ENCODE assay signal across 9 cellular contexts in genomic region chr14:60655114-60655897, GRCh38. TPM values are rescaled to one million over a fixed set of nuclear protein-coding genes. Genes with fewer than 3 reads are reported as not detected.
DNase-seq lines count a peak whose midpoint lies in the region; ATAC-seq and TF ChIP-seq lines count a peak whose summit lies in the region.
"Had no signal": no experiment of that assay in that cellular context is flagged by ENCODE, and none has a peak within 500 bp of the region (broad histone marks: within the 10 kb centered on the region; RNA-seq: fewer than 3 reads in every experiment).

No MANE protein-coding gene starts in this region.

- H3K4me3 ChIP-seq in neural cell (ENCODE audit: low read length), result no peak overlapping the region
- H3K4me3 ChIP-seq in GM23248, result no peak overlapping the region

- TF ChIP-seq EP300 in neural cell (conservative IDR thresholded peaks at IDR 0.05; ENCODE audit: poor library complexity, severe bottlenecking), result no peak

- H3F3A ChIP-seq in neural cell (ENCODE audit: insufficient read depth, low read length, poor library complexity, severe bottlenecking) (no peaks in the 10 kb centered on the region), GM23248 (ENCODE audit: insufficient read depth) (peaks cover 28% of the 10 kb centered on the region)

- peak overlapping the region; percentile 56 for H3K4me3 Mint-ChIP-seq in chondrocyte (ENCODE audit: unreplicated experiment)

- no peak overlapping the region for H3K4me2 ChIP-seq in neural cell (ENCODE audit: low read length)
- no peak overlapping the region for H3K4me2 ChIP-seq in GM23248 (ENCODE audit: unreplicated experiment)

- H3K9me2 ChIP-seq in neural cell (ENCODE audit: insufficient read depth, low read length), result no peaks in the 10 kb centered on the region
- H3K9me2 ChIP-seq in GM23248 (ENCODE audit: insufficient read depth), result no peaks in the 10 kb centered on the region

- TF ChIP-seq POLR2A in GM18505 (IDR thresholded peaks at IDR 0.05; ENCODE audit: borderline replicate concordance, extremely low read depth, insufficient read depth, insufficient read length), result no peak

- H3K36me3 ChIP-seq in neural cell (ENCODE audit: insufficient read depth, low read length) (no peaks in the 10 kb centered on the region), GM23248 (ENCODE audit: low read depth) (no peaks in the 10 kb centered on the region)

- H3K79me2 ChIP-seq in neural cell (replicated peaks; ENCODE audit: insufficient read depth, low read length) (no peaks in the 10 kb centered on the region), GM23248 (ENCODE audit: insufficient read depth) (no peaks in the 10 kb centered on the region)

- peak; percentile 31 for DNase-seq in GM20000 (ENCODE audit: low spot score)
- DNase-seq in NCI-H2029 (lab: John Stamatoyannopoulos, UW), result peak; percentile 67
- no peak for DNase-seq in chondrocyte (ENCODE audit: low spot score)
- no peak for DNase-seq in AG20443 (ENCODE audit: low spot score)
- no peak for DNase-seq in GM23248
- DNase-seq: EL had no signal

- in situ Hi-C loops in GM23248 (cut with MboI), result no loop called here

- H3K9ac ChIP-seq in neural cell (ENCODE audit: low read length) (no peak overlapping the region), GM23248 (no peak overlapping the region)

- H2AFZ ChIP-seq in neural cell (ENCODE audit: low read depth, low read length) (no peak overlapping the region), GM23248 (no peak overlapping the region)

- TF ChIP-seq CTCF in GM20000 (IDR thresholded peaks at IDR 0.05; ENCODE audit: extremely low read depth, missing control alignments) (no peak), chondrocyte (IDR thresholded peaks at IDR 0.05) (no peak), neural cell (IDR thresholded peaks at IDR 0.05; ENCODE audit: poor library complexity, severe bottlenecking) (no peak)

- peaks cover 96% of the 10 kb centered on the region for H3K27me3 ChIP-seq in neural cell (ENCODE audit: insufficient read depth, low read depth, low read length)
- peaks cover 29% of the 10 kb centered on the region for H3K27me3 ChIP-seq in GM23248 (replicated peaks; ENCODE audit: insufficient read depth)

- H4K20me1 ChIP-seq in neural cell (ENCODE audit: insufficient read depth), result no peaks in the 10 kb centered on the region
- H4K20me1 ChIP-seq in GM23248 (ENCODE audit: insufficient read depth), result no peaks in the 10 kb centered on the region

- TF ChIP-seq RAD21 in neural cell (conservative IDR thresholded peaks at IDR 0.05), result no peak

- H3K9me3 Mint-ChIP-seq in chondrocyte (ENCODE audit: low read depth), result no peaks in the 10 kb centered on the region

- H3K27ac ChIP-seq in neural cell (ENCODE audit: low read length) (no peak overlapping the region), GM23248 (no peak overlapping the region)

- H3K9me3 ChIP-seq in neural cell (ENCODE audit: low read length) (no peaks in the 10 kb centered on the region), GM23248 (ENCODE audit: low read depth) (no peaks in the 10 kb centered on the region)

- H3K36me3 Mint-ChIP-seq in chondrocyte (ENCODE audit: low read depth), result no peaks in the 10 kb centered on the region

- ATAC-seq in HG02981 (IDR thresholded peaks at IDR 0.05; ENCODE audit: unreplicated experiment) (no peak), GM18505 (IDR thresholded peaks at IDR 0.05; ENCODE audit: unreplicated experiment) (no peak)

- peak overlapping the region; percentile 92 for H3K27ac Mint-ChIP-seq in chondrocyte (ENCODE audit: unreplicated experiment)

- H3K4me1 ChIP-seq in GM23248 (ENCODE audit: insufficient read depth), result peaks cover 18% of the 10 kb centered on the region

- WGBS in GM23248 (ENCODE audit: low coverage in 1 of 2, low lambda C conversion rate in 2 of 2, missing lambda C conversion rate in 2 of 2), 2 experiments, result 67 to 70% methylated on average over 22 to 29 of the region's 29 CpGs

- H3K27me3 Mint-ChIP-seq in chondrocyte (ENCODE audit: low read depth), result no peaks in the 10 kb centered on the region

- H3K4me1 Mint-ChIP-seq in chondrocyte (ENCODE audit: low read depth), result peaks cover 84% of the 10 kb centered on the region

TF ChIP-seq in neural cell, 6 proteins besides CTCF, POLR2A, EP300 and RAD21:
- TF ChIP-seq TAF1 (IDR thresholded peaks at IDR 0.05; ENCODE audit: low read depth), result no peak
- TF ChIP-seq EZH2 (IDR thresholded peaks at IDR 0.05; ENCODE audit: borderline replicate concordance, insufficient read depth, low read length, poor library complexity, severe bottlenecking), result peak; percentile 46

RNA-seq across cellular contexts. Expression of gene SIX1, which starts 6.0 kb away (rescaled TPM):
- total RNA-seq in chondrocyte, result 92.0 to 204 TPM (median 94.6 TPM) in 3 replicates
- polyA plus RNA-seq in neural cell (not detected in 2 replicates), GM23248 (2016; fragmentation: Nextera tagmentation; extraction: Ambion mirVana) (11.4 and 12.6 TPM in 2 replicates)
- not detected in 2 replicates for polyA minus RNA-seq in neural cell
- 7.8 and 11.7 TPM in 2 replicates for total RNA-seq in GM23248 (2014; rRNA removed; shearing (Covaris generic))

Comparison
In these comparisons a context has a peak if more than half of its experiments do, and no peak if none do; other contexts are left out.
1. DNase-seq: peak in GM20000 (single experiment) and NCI-H2029 (single experiment); none in chondrocyte (single experiment), AG20443 (single experiment) and GM23248 (single experiment).